9 cellular contexts compared by ENCODE assay signal in the genomic region with DNA sequence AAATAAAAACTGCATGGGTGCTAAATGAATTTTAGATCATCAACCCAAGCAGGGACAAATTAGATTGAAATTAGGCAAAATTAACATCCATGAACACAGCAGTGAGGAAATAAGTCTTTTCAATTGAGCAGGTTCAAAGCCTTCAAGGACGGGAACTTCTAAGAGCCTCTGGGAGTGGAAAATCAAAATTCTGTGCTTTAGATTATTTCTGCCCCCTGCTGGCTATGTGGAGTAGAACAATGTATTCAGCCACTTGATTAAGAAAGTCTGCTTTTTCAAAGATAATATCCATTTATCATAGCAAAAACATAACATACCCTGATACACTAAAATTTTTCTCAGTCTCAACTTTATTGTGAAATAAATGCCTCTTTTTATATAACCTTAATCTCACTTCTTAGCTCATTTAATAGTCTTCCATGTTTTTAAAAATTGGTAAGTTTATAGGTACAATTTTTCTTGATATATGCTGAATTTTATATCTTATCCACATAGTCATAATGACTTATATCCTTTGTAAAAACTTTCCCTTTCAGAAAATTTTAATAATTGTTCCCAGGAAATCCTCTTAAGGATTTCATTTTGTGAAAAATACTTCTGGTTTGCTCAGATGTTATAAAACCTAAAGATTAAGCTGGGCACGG. TPM values are rescaled to one million over a fixed set of nuclear protein-coding genes. Genes with fewer than 3 reads are reported as not detected.
A peak's percentile ranks its signal among the peaks of the same experiment; 100 is the strongest.
DNase-seq lines count a peak whose midpoint lies in the region; ATAC-seq and TF ChIP-seq lines count a peak whose summit lies in the region.
"Had no signal": no experiment of that assay in that cellular context is flagged by ENCODE, and none has a peak within 500 bp of the region (broad histone marks: within the 10 kb centered on the region; RNA-seq: fewer than 3 reads in every experiment).

No MANE protein-coding gene starts in this region.

- H3K27me3 ChIP-seq in brain microvascular endothelial cell (replicated peaks), result no peaks in the 10 kb centered on the region
- H3K27me3 ChIP-seq: BLaER1 had no signal

- in situ Hi-C loops in brain microvascular endothelial cell (cut with HindIII; ENCODE audit: low pct_ligation_motif_present, low sequenced_read_pairs), result no loop called here

- no peak overlapping the region for H3K27ac ChIP-seq in brain microvascular endothelial cell
- H3K27ac ChIP-seq: BLaER1 had no signal

- ATAC-seq in activated CD4-positive, CD25-positive, alpha-beta regulatory T cell treated with anti-CD3 and anti-CD28 coated beads, Interleukin-2, amount 50 U/mL, for 24 hours, result no peak
- ATAC-seq in HG02884 (IDR thresholded peaks at IDR 0.05; ENCODE audit: unreplicated experiment), result no peak

- TF ChIP-seq CTCF in brain microvascular endothelial cell (IDR thresholded peaks at IDR 0.05; ENCODE audit: low read depth, low read length, missing control alignments), result peak; percentile 64

- H3K36me3 ChIP-seq in brain microvascular endothelial cell (replicated peaks), result no peaks in the 10 kb centered on the region

- H3K4me3 ChIP-seq in brain microvascular endothelial cell (ENCODE audit: low read depth, low read length), result no peak overlapping the region
- H3K4me3 ChIP-seq: BLaER1 had no signal

- peak in 3 of 4 experiments; percentile 4 to 11 (median 9) for DNase-seq in activated CD4-positive, CD25-positive, alpha-beta regulatory T cell (lab: John Stamatoyannopoulos, UW)
- DNase-seq in NCI-H128 (lab: John Stamatoyannopoulos, UW; ENCODE audit: unreplicated experiment) (peak; percentile 36), SK-N-DZ (ENCODE audit: low spot score) (peak; percentile 74), brain microvascular endothelial cell (peak; percentile 68), inferior parietal cortex (ENCODE audit: extremely low spot score) (peak; percentile 88)
- DNase-seq in stimulated activated CD4-positive, alpha-beta T cell treated with anti-CD3 and anti-CD28 coated beads, Interleukin-1b, Interleukin-23, amount 100 ng/mL, for 48 hours, result peak; percentile 17

RNA-seq across cellular contexts. Expression of a gene that starts 28.1 kb away (rescaled TPM):
- polyA plus RNA-seq in SK-N-DZ (2014; cell fraction: cytosol; rRNA removed), result 88.3 and 91.1 TPM in 2 replicates
- 118 and 136 TPM in 2 replicates for polyA plus RNA-seq in SK-N-DZ (2014; cell fraction: nucleus; rRNA removed)

Comparison
In these comparisons a context has a peak if more than half of its experiments do, and no peak if none do; other contexts are left out.
1. DNase-seq: peak in every context shown above with its lines; median percentile 88 in inferior parietal cortex; 74 in SK-N-DZ; 68 in brain microvascular endothelial cell; 36 in NCI-H128; 17 in stimulated activated CD4-positive, alpha-beta T cell treated with anti-CD3 and anti-CD28 coated beads, Interleukin-1b, Interleukin-23, amount 100 ng/mL, for 48 hours; 9 in activated CD4-positive, CD25-positive, alpha-beta regulatory T cell.